1 cellular context compared by ENCODE assay signal in the genomic region with DNA sequence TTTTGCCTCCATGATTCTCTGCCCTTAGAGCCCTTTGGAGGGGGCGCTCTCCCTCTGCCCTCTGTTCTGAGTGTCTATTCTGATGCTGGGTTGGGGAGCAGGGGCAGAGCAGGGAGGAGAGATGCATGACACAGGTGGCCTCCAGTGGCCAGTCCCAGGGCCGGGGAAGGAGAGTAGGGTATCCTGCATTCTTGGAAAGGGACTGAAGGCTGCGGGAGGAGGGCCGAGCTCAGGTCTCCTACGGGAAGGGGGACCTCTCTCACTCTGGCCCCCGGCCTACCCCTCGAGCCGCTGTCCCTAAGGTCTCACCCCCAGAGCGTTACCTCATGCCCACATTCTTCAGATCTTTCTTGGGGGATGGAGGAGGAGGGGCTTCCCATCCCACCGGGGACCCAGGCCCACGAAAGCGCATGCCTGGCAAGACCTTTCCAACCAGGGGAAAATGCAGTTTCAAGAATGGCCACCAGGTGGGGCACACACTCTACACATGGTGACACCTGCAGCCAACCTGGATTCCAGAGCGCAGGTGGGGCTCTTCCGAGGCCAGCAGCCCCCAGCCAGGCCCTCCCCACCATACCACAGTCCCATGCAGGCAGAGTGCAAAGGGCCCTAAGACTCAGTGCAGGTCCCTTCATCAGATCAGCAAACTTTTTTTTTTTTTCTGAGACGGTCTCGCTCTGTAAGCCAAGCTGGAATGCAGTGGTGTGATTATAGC.
TF ChIP-seq lines count a peak whose summit lies in the region.

No MANE protein-coding gene starts in this region.

TF ChIP-seq in HEK293, 187 proteins besides CTCF, POLR2A, EP300 and RAD21 (continued from another document):
- TF ChIP-seq, protein P1, sequence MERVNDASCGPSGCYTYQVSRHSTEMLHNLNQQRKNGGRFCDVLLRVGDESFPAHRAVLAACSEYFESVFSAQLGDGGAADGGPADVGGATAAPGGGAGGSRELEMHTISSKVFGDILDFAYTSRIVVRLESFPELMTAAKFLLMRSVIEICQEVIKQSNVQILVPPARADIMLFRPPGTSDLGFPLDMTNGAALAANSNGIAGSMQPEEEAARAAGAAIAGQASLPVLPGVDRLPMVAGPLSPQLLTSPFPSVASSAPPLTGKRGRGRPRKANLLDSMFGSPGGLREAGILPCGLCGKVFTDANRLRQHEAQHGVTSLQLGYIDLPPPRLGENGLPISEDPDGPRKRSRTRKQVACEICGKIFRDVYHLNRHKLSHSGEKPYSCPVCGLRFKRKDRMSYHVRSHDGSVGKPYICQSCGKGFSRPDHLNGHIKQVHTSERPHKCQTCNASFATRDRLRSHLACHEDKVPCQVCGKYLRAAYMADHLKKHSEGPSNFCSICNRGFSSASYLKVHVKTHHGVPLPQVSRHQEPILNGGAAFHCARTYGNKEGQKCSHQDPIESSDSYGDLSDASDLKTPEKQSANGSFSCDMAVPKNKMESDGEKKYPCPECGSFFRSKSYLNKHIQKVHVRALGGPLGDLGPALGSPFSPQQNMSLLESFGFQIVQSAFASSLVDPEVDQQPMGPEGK (tag by site-specific recombination; IDR thresholded peaks at IDR 0.05) = peak; percentile 77; the same call in 1 of the 2 replicates
- peak; percentile 27; the same call in 1 of the 2 replicates for TF ChIP-seq ZNF341 (tag by site-specific recombination; IDR thresholded peaks at IDR 0.05; ENCODE audit: low read depth)
- TF ChIP-seq ZBTB8A (tag by site-specific recombination; IDR thresholded peaks at IDR 0.05) = no peak
- peak; percentile 70 for TF ChIP-seq ZBTB17 (tag by site-specific recombination; IDR thresholded peaks at IDR 0.05)
- TF ChIP-seq ZNF2 (tag by site-specific recombination; IDR thresholded peaks at IDR 0.05) = 0 out of 2 replicates have a peak, but pooled peaks have one; percentile 39
- TF ChIP-seq ZNF114 (tag by site-specific recombination; IDR thresholded peaks at IDR 0.05) = no peak
- TF ChIP-seq, protein P2, sequence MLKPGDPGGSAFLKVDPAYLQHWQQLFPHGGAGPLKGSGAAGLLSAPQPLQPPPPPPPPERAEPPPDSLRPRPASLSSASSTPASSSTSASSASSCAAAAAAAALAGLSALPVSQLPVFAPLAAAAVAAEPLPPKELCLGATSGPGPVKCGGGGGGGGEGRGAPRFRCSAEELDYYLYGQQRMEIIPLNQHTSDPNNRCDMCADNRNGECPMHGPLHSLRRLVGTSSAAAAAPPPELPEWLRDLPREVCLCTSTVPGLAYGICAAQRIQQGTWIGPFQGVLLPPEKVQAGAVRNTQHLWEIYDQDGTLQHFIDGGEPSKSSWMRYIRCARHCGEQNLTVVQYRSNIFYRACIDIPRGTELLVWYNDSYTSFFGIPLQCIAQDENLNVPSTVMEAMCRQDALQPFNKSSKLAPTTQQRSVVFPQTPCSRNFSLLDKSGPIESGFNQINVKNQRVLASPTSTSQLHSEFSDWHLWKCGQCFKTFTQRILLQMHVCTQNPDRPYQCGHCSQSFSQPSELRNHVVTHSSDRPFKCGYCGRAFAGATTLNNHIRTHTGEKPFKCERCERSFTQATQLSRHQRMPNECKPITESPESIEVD (tag by site-specific recombination; IDR thresholded peaks at IDR 0.05) = no peak
- TF ChIP-seq ZNF560 (tag by site-specific recombination; IDR thresholded peaks at IDR 0.05; ENCODE audit: borderline replicate concordance) = no peak
- TF ChIP-seq, protein P3, sequence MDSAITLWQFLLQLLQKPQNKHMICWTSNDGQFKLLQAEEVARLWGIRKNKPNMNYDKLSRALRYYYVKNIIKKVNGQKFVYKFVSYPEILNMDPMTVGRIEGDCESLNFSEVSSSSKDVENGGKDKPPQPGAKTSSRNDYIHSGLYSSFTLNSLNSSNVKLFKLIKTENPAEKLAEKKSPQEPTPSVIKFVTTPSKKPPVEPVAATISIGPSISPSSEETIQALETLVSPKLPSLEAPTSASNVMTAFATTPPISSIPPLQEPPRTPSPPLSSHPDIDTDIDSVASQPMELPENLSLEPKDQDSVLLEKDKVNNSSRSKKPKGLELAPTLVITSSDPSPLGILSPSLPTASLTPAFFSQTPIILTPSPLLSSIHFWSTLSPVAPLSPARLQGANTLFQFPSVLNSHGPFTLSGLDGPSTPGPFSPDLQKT (IDR thresholded peaks at IDR 0.05; ENCODE audit: borderline replicate concordance, low read depth, low read length) = no peak
- TF ChIP-seq HOXC10 (CRISPR knock-in tag; IDR thresholded peaks at IDR 0.05) = no peak
- 0 out of 2 replicates have a peak, but pooled peaks have one; percentile 42 for TF ChIP-seq ZNF391 (tag by site-specific recombination; IDR thresholded peaks at IDR 0.05; ENCODE audit: borderline replicate concordance, low read depth)
- no peak; the same call in 1 of the 2 replicates for TF ChIP-seq SCRT1 (tag by site-specific recombination; IDR thresholded peaks at IDR 0.05; ENCODE audit: borderline replicate concordance)
- TF ChIP-seq ZIC2 (tag by site-specific recombination; IDR thresholded peaks at IDR 0.05) = no peak
- TF ChIP-seq GLIS1 (tag by site-specific recombination; IDR thresholded peaks at IDR 0.05) = 0 out of 2 replicates have a peak, but pooled peaks have one; percentile 34
- TF ChIP-seq GLIS2 (tag by site-specific recombination; IDR thresholded peaks at IDR 0.05) = peak; percentile 63; the same call in 1 of the 2 replicates
- TF ChIP-seq ZNF48 (tag by site-specific recombination; IDR thresholded peaks at IDR 0.05) = no peak
- no peak for TF ChIP-seq ZNF596 (tag by site-specific recombination; IDR thresholded peaks at IDR 0.05)
- TF ChIP-seq ZNF654 (tag by site-specific recombination; IDR thresholded peaks at IDR 0.05; ENCODE audit: low read depth) = peak; percentile 89
- TF ChIP-seq, protein P4, sequence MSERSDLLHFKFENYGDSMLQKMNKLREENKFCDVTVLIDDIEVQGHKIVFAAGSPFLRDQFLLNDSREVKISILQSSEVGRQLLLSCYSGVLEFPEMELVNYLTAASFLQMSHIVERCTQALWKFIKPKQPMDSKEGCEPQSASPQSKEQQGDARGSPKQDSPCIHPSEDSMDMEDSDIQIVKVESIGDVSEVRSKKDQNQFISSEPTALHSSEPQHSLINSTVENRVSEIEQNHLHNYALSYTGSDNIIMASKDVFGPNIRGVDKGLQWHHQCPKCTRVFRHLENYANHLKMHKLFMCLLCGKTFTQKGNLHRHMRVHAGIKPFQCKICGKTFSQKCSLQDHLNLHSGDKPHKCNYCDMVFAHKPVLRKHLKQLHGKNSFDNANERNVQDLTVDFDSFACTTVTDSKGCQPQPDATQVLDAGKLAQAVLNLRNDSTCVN (tag by site-specific recombination; optimal IDR thresholded peaks at IDR 0.05) = peak; percentile 12
- TF ChIP-seq ZNF324 (tag by site-specific recombination; IDR thresholded peaks at IDR 0.05) = 0 out of 2 replicates have a peak, but pooled peaks have one; percentile 41
- no peak for TF ChIP-seq ZNF544 (tag by site-specific recombination; IDR thresholded peaks at IDR 0.05)
